25 cellular contexts compared by ENCODE assay signal in the genomic region with DNA sequence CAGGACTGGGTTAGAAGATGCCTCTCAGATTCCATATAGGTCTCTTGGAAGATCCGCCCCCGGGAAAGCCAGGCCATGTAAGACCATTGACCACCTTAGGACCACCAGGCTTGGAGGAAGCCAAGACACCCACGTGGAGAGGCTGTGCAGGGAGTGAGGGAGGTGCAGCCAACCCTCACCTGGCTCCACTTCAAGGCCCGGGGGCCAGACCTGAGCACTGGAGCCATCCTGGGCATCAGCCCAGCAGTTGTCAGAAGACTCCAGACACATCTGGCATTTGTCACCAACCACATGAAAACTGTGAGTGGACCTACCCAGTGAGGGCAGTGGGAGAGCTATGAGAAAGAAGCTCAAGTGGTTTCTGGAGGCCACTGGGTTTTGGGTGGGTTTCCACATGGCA.
"Had no signal": no experiment of that assay in that cellular context is flagged by ENCODE, and none has a peak within 500 bp of the region (broad histone marks: within the 10 kb centered on the region; RNA-seq: fewer than 3 reads in every experiment).

No MANE protein-coding gene starts in this region.

- H3K9me3 ChIP-seq: gastrocnemius medialis, neutrophil, pancreas, suprapubic skin had no signal

- H3K27ac Mint-ChIP-seq: memory B cell; naive B cell; natural killer cell treated with Interleukin-12 subunit alpha and Interleukin-12 subunit beta and Interleukin-15 and Interleukin-18, amount 100 ng/mL, for 72 hours; stimulated activated naive CD8-positive, alpha-beta T cell treated with anti-CD3 and anti-CD28 coated beads, Interleukin-15, Interleukin-2, amounts not matched to agents 100 ng/mL and 50 ng/mL, for 24 hours had no signal

- H3K4me1 ChIP-seq: gastrocnemius medialis, pancreas had no signal

- H3K4me3 ChIP-seq: dorsolateral prefrontal cortex, gastrocnemius medialis, lung, pancreas, smooth muscle cell, suprapubic skin had no signal

- H3K36me3 ChIP-seq: gastrocnemius medialis, neutrophil, pancreas, suprapubic skin had no signal

- DNase-seq: dorsolateral prefrontal cortex; effector CD4-positive, alpha-beta T cell; foreskin fibroblast; gastrocnemius medialis; head of caudate nucleus; hippocampal formation; left colon; naive B cell; pancreas; stimulated activated CD4-positive, alpha-beta T cell treated with anti-CD3 and anti-CD28 coated beads, Interleukin-12 subunit alpha, Interleukin-12 subunit beta, amount 100 ng/mL, for 4 hours; stimulated activated CD4-positive, alpha-beta T cell treated with anti-CD3 and anti-CD28 coated beads, Interleukin-1b, Interleukin-23, amount 100 ng/mL, for 48 hours; stimulated activated CD4-positive, alpha-beta T cell treated with anti-CD3 and anti-CD28 coated beads, Interleukin-4, amount 100 ng/mL, for 1 hour; stimulated activated CD8-positive, alpha-beta memory T cell treated with anti-CD3 and anti-CD28 coated beads, Interleukin-4, amount 100 ng/mL, for 48 hours; trophoblast cell had no signal

- H3K27me3 ChIP-seq: pancreas had no signal

- H3K4me3 Mint-ChIP-seq: memory B cell; naive B cell; natural killer cell treated with Interleukin-12 subunit alpha and Interleukin-12 subunit beta and Interleukin-15 and Interleukin-18, amount 100 ng/mL, for 72 hours; neural crest cell; stimulated activated naive CD8-positive, alpha-beta T cell treated with anti-CD3 and anti-CD28 coated beads, Interleukin-15, Interleukin-2, amounts not matched to agents 100 ng/mL and 50 ng/mL, for 24 hours had no signal

- H3K36me3 Mint-ChIP-seq: memory B cell; naive B cell; natural killer cell treated with Interleukin-12 subunit alpha and Interleukin-12 subunit beta and Interleukin-15 and Interleukin-18, amount 100 ng/mL, for 72 hours had no signal

- H3K9me3 Mint-ChIP-seq: memory B cell; naive B cell; natural killer cell treated with Interleukin-12 subunit alpha and Interleukin-12 subunit beta and Interleukin-15 and Interleukin-18, amount 100 ng/mL, for 72 hours; neural crest cell; stimulated activated naive CD8-positive, alpha-beta T cell treated with anti-CD3 and anti-CD28 coated beads, Interleukin-15, Interleukin-2, amounts not matched to agents 100 ng/mL and 50 ng/mL, for 24 hours had no signal

- ATAC-seq: esophagus mucosa, gastrocnemius medialis, left colon, pancreas, sciatic nerve had no signal

- H3K27ac ChIP-seq: epithelial cell of prostate, gastrocnemius medialis, neutrophil, pancreas, suprapubic skin had no signal
